In the genomic region with DNA sequence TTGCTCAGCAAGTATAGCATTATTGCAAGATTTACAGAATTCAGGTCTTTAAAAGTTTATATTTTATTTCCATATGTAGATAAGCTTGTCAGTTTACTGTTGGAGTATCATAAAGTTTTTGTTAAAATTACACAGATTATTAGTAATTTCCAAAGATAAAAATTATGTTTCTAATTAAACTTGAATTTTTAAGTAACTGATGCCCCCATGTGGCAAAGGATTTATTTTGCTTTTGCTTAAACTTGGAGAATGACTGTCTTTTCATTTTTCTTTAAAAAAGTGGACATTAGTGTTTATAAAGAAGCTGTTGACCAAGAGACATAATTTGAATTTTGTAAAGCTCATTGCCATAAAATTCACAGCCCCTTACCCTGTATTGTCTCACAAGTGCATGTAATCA, we compare ENCODE assay signal across 16 cellular contexts. TPM values are rescaled to one million over a fixed set of nuclear protein-coding genes. Genes with fewer than 3 reads are reported as not detected.
A peak's percentile ranks its signal among the peaks of the same experiment; 100 is the strongest.
DNase-seq lines count a peak whose midpoint lies in the region; ATAC-seq, FAIRE-seq and TF ChIP-seq lines count a peak whose summit lies in the region.
"Had no signal": no experiment of that assay in that cellular context is flagged by ENCODE, and none has a peak within 500 bp of the region (broad histone marks: within the 10 kb centered on the region; RNA-seq: fewer than 3 reads in every experiment).

No MANE protein-coding gene starts in this region.

- CTCF ChIA-PET in A549 (lab: Yijun Ruan, JAX) (interaction anchor here (0.6 to 1.8 kb wide), 6 partner anchors 13 to 984 kb away, joined by 3 to 6 read pairs (median 3); partner anchors contain the start of gene C2CD5), RWPE1 (lab: Yijun Ruan, JAX) (interaction anchor here (0.6 to 0.9 kb wide), 2 partner anchors 16 to 569 kb away, joined by 3 to 4 read pairs; no protein-coding TSS in a partner anchor)

- H2BK5ac ChIP-seq in mesenchymal stem cell (ENCODE audit: low read depth, low read length, poor library complexity, severe bottlenecking) = no peak overlapping the region

- no peak overlapping the region for H3K27ac ChIP-seq in A549
- no peak overlapping the region for H3K27ac ChIP-seq in RWPE1
- H3K27ac ChIP-seq in mesenchymal stem cell (ENCODE audit: low read length, poor library complexity, severe bottlenecking) = no peak overlapping the region
- H3K27ac ChIP-seq: upper lobe of left lung had no signal

- no peak overlapping the region for H4K91ac ChIP-seq in mesenchymal stem cell (ENCODE audit: low read length)

- no peak for DNase-seq in A549 (ENCODE audit: low read depth in 1 of 2, low spot score in 1 of 2)
- DNase-seq in RWPE1 (ENCODE audit: low spot score) = no peak
- DNase-seq in fibroblast of villous mesenchyme (ENCODE audit: low read depth) = no peak
- no peak for DNase-seq in DMS79 treated with DMSO at 0.1 percent for 48 hours (lab: John Stamatoyannopoulos, UW)
- no peak for DNase-seq in mesenchymal stem cell
- no peak for DNase-seq in stimulated activated CD4-positive, alpha-beta T cell treated with anti-CD3 and anti-CD28 coated beads, Interleukin-4, amount 100 ng/mL, for 24 hours
- no peak for DNase-seq in UCSD-AML1 (lab: John Stamatoyannopoulos, UW; ENCODE audit: unreplicated experiment)
- DNase-seq: activated CD4-positive, alpha-beta T cell treated with anti-CD3 and anti-CD28 coated beads, Interleukin-2, amount 10 ng/mL, durations not matched to agents 7 days and 5 days; activated gamma-delta T cell treated with Interleukin-2 at 50 U/mL for 16 hours; CD8-positive, alpha-beta T cell; cortex of kidney; mesendoderm; NCI-H1092; right cardiac atrium had no signal

- H2AK5ac ChIP-seq in mesenchymal stem cell (ENCODE audit: low read length, severe bottlenecking) = no peak overlapping the region

- POLR2A ChIA-PET in A549 (lab: Yijun Ruan, JAX) = interaction anchor here (0.6 kb wide), 1 partner anchor 46 kb away, joined by 3 read pairs; the partner anchor contains the start of gene ETNK1
- POLR2A ChIA-PET in RWPE1 (lab: Yijun Ruan, JAX; ENCODE audit: low non-redundant PET) = no interaction called here

- H3K4ac ChIP-seq in mesenchymal stem cell (ENCODE audit: low read depth in 1 of 2, low read length in 2 of 2) = no peak overlapping the region

- no peak overlapping the region for H3K9ac ChIP-seq in mesenchymal stem cell (ENCODE audit: low read length)

- no peak overlapping the region for H2BK12ac ChIP-seq in mesenchymal stem cell (ENCODE audit: low read length in 2 of 2)

- no peak overlapping the region for H2BK15ac ChIP-seq in mesenchymal stem cell (ENCODE audit: low read depth, poor library complexity, severe bottlenecking)

- H3K79me1 ChIP-seq in mesenchymal stem cell (replicated peaks; ENCODE audit: low read length, poor library complexity, severe bottlenecking) = peaks cover 6% of the 10 kb centered on the region

- no peak overlapping the region for H4K8ac ChIP-seq in mesenchymal stem cell (ENCODE audit: low read length)

- H3K14ac ChIP-seq in mesenchymal stem cell (ENCODE audit: low read length in 2 of 2) = no peak overlapping the region

- no peak overlapping the region for H3K23ac ChIP-seq in mesenchymal stem cell (ENCODE audit: low read length in 2 of 2)

- H2AFZ ChIP-seq in mesenchymal stem cell (ENCODE audit: low read depth, low read length) = no peak overlapping the region

- H3K4me2 ChIP-seq in A549 = no peak overlapping the region
- no peak overlapping the region for H3K4me2 ChIP-seq in mesenchymal stem cell (ENCODE audit: low read length, poor library complexity, severe bottlenecking)

- H2BK120ac ChIP-seq in mesenchymal stem cell (ENCODE audit: low read depth, low read length) = no peak overlapping the region

- FAIRE-seq in A549 (lab: Jason Lieb, UNC) (peak; percentile 82), G401.6 (lab: Jason Lieb, UNC) (peak; percentile 92)

- H3K4me1 ChIP-seq in A549 (peaks cover 15% of the 10 kb centered on the region; the same call in 2 of the 3 replicates), mesenchymal stem cell (ENCODE audit: control insufficient read depth, insufficient read depth, low read depth, low read length) (no peaks in the 10 kb centered on the region)
- H3K4me1 ChIP-seq: upper lobe of left lung had no signal

- peak; percentile 59 to 66 for TF ChIP-seq RAD21 in A549 (conservative IDR thresholded peaks at IDR 0.05 in 1 of 2, IDR thresholded peaks at IDR 0.05 in 1 of 2)

- ATAC-seq in A549 = no peak
- ATAC-seq: CD8-positive, alpha-beta T cell; right cardiac atrium had no signal

- H3K4me3 ChIP-seq in A549 = no peak overlapping the region
- H3K4me3 ChIP-seq in fibroblast of villous mesenchyme (ENCODE audit: low read depth, low read length) = no peak overlapping the region
- no peak overlapping the region for H3K4me3 ChIP-seq in mesenchymal stem cell (ENCODE audit: insufficient read depth in 1 of 2, low read depth in 1 of 2, low read length in 2 of 2)
- H3K4me3 ChIP-seq: upper lobe of left lung had no signal

- H3K18ac ChIP-seq in mesenchymal stem cell (ENCODE audit: low read depth in 1 of 2, low read length in 2 of 2) = no peak overlapping the region

- TF ChIP-seq CTCF in A549 (IDR thresholded peaks at IDR 0.05) (peak; percentile 43), RWPE1 (conservative IDR thresholded peaks at IDR 0.05; ENCODE audit: low read depth) (peak; percentile 13; the same call in 1 of the 2 replicates), fibroblast of villous mesenchyme (IDR thresholded peaks at IDR 0.05; ENCODE audit: insufficient read depth, low read depth, low read length) (peak; percentile 28)

- H3K9me3 ChIP-seq in A549 (no peaks in the 10 kb centered on the region), mesenchymal stem cell (ENCODE audit: control insufficient read depth, low read length) (no peaks in the 10 kb centered on the region)
- H3K9me3 ChIP-seq: upper lobe of left lung had no signal

- peaks cover 7 to 53% of the 10 kb centered on the region in 2 experiments for H3K36me3 ChIP-seq in mesenchymal stem cell (ENCODE audit: control insufficient read depth in 1 of 2, insufficient read depth in 2 of 2, low read depth in 1 of 2, low read length in 2 of 2)

- no peaks in the 10 kb centered on the region for H3K27me3 ChIP-seq in mesenchymal stem cell (ENCODE audit: control insufficient read depth in 1 of 2, insufficient read depth in 1 of 2, low read length in 2 of 2)
- H3K27me3 ChIP-seq: upper lobe of left lung had no signal

- TF ChIP-seq POLR2A in A549 (IDR thresholded peaks at IDR 0.05; ENCODE audit: low read length) = no peak

- no peak for TF ChIP-seq EP300 in A549 (IDR thresholded peaks at IDR 0.05)

TF ChIP-seq in A549, 52 proteins besides CTCF, POLR2A, EP300 and RAD21:
- TF ChIP-seq SMC3 (IDR thresholded peaks at IDR 0.05) (peak; percentile 40), HMGXB4 (CRISPR knock-in tag; IDR thresholded peaks at IDR 0.05; ENCODE audit: borderline replicate concordance) (no peak)

RNA-seq across cellular contexts. Expression of gene ETNK1, which starts 45.8 kb away (rescaled TPM):
- 52.7 and 58.8 TPM in 2 replicates for polyA plus RNA-seq in A549 (2011; rRNA removed)
- polyA plus RNA-seq in A549 (2012; cell fraction: cytosol; rRNA removed) = 12.2 and 19.5 TPM in 2 replicates
- 18.6 and 32.7 TPM in 2 replicates for polyA plus RNA-seq in A549 (2012; cell fraction: nucleus; rRNA removed)
- 20.3 to 23.1 TPM (median 20.9 TPM) in 3 replicates for polyA plus RNA-seq in A549 (2017; fragmentation: RNase III; extraction: RNeasy Plus Mini Kit Qiagen cat#74134 plus additional on column Dnase treatment)
- polyA minus RNA-seq in A549 (2011; rRNA and poly(A)+ RNA removed) = 160 TPM in 2 replicates
- 26.7 and 70.8 TPM in 2 replicates for total RNA-seq in fibroblast of villous mesenchyme
- 15.8 TPM for polyA plus RNA-seq in mesenchymal stem cell (2013, experiment 1 of 2)
- 18.1 TPM for polyA plus RNA-seq in mesenchymal stem cell (2013, experiment 2 of 2)
